In the genomic region with DNA sequence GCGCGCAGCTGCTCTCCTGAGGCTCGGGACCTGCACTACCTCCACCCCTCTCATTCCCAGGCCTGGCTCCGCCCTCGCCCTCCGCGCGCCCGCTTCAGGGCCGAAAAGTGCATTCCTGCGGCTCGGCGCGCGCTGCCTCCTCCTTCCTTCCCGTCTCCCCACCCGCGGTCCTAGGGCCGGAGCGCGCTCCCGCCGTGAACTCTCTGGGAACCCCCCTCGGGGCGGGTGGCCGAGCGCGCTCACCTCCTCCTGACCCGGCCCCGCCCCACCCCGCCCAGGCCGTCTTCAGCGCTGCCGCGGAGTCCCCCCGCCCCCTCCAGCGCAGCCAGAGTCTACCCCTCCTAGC, we compare ENCODE assay signal across 8 cellular contexts. TPM values are rescaled to one million over a fixed set of nuclear protein-coding genes. Genes with fewer than 3 reads are reported as not detected.
DNase-seq lines count a peak whose midpoint lies in the region; ATAC-seq and TF ChIP-seq lines count a peak whose summit lies in the region.

No MANE protein-coding gene starts in this region.

- no peaks in the 10 kb centered on the region for H3K9me3 Mint-ChIP-seq in Calu3 (ENCODE audit: low read depth, unreplicated experiment)
- no peaks in the 10 kb centered on the region for H3K9me3 Mint-ChIP-seq in natural killer cell treated with Interleukin-12 subunit alpha and Interleukin-12 subunit beta and Interleukin-15 and Interleukin-18, amount 100 ng/mL, for 72 hours
- no peaks in the 10 kb centered on the region for H3K9me3 Mint-ChIP-seq in stimulated activated naive CD8-positive, alpha-beta T cell treated with anti-CD3 and anti-CD28 coated beads, Interleukin-15, Interleukin-2, amounts not matched to agents 100 ng/mL and 50 ng/mL, for 24 hours

- BruUV-seq in Calu3 (replicated peaks; lab: Mats Ljungman, UMichigan): no TSS peak

- ATAC-seq in GM21529 (IDR thresholded peaks at IDR 0.05; ENCODE audit: unreplicated experiment): peak; percentile 53
- ATAC-seq in natural killer cell treated with Interleukin-12 subunit alpha and Interleukin-12 subunit beta and Interleukin-15 and Interleukin-18, amount 100 ng/mL, for 72 hours: peak; percentile 85 to 88

- no peaks in the 10 kb centered on the region for H3K27me3 Mint-ChIP-seq in Calu3 (ENCODE audit: unreplicated experiment)
- no peaks in the 10 kb centered on the region for H3K27me3 Mint-ChIP-seq in natural killer cell treated with Interleukin-12 subunit alpha and Interleukin-12 subunit beta and Interleukin-15 and Interleukin-18, amount 100 ng/mL, for 72 hours
- no peaks in the 10 kb centered on the region for H3K27me3 Mint-ChIP-seq in stimulated activated naive CD8-positive, alpha-beta T cell treated with anti-CD3 and anti-CD28 coated beads, Interleukin-15, Interleukin-2, amounts not matched to agents 100 ng/mL and 50 ng/mL, for 24 hours

- peak overlapping the region; percentile 76 for H3K4me3 ChIP-seq in Jurkat, Clone E6-1 (ENCODE audit: low read length)
- peak overlapping the region; percentile 74 for H3K4me3 ChIP-seq in fibroblast of pulmonary artery (replicated peaks; ENCODE audit: low read depth, low read length)

- intact Hi-C loops in Calu3 (cut with micrococcal nuclease; ENCODE audit: unreplicated experiment): no loop called here

- peak overlapping the region; percentile 98 for H3K27ac Mint-ChIP-seq in Calu3 (ENCODE audit: unreplicated experiment)
- peak overlapping the region; percentile 86 to 89 for H3K27ac Mint-ChIP-seq in natural killer cell treated with Interleukin-12 subunit alpha and Interleukin-12 subunit beta and Interleukin-15 and Interleukin-18, amount 100 ng/mL, for 72 hours
- H3K27ac Mint-ChIP-seq in stimulated activated naive CD8-positive, alpha-beta T cell treated with anti-CD3 and anti-CD28 coated beads, Interleukin-15, Interleukin-2, amounts not matched to agents 100 ng/mL and 50 ng/mL, for 24 hours: peak overlapping the region; percentile 93

- CTCF ChIA-PET in Calu3 (lab: Charles Lee): interaction anchor here (1.0 kb wide), 1 partner anchor 47 kb away, joined by 8 read pairs; a partner anchor contains a TSS

- peaks cover 62% of the 10 kb centered on the region for H3K4me1 Mint-ChIP-seq in Calu3 (ENCODE audit: low read depth, unreplicated experiment)
- H3K4me1 Mint-ChIP-seq in natural killer cell treated with Interleukin-12 subunit alpha and Interleukin-12 subunit beta and Interleukin-15 and Interleukin-18, amount 100 ng/mL, for 72 hours (ENCODE audit: low read depth in 2 of 2): peaks cover 75 to 81% of the 10 kb centered on the region in 2 donors
- H3K4me1 Mint-ChIP-seq in stimulated activated naive CD8-positive, alpha-beta T cell treated with anti-CD3 and anti-CD28 coated beads, Interleukin-15, Interleukin-2, amounts not matched to agents 100 ng/mL and 50 ng/mL, for 24 hours (ENCODE audit: low read depth): peaks cover 85% of the 10 kb centered on the region

- DNase-seq in Calu3: peak; percentile 92
- peak; percentile 81 for DNase-seq in Jurkat, Clone E6-1 (ENCODE audit: low read depth, low spot score)
- DNase-seq in SHP77 (lab: John Stamatoyannopoulos, UW): peak; percentile 72 to 76
- DNase-seq in activated gamma-delta T cell (lab: John Stamatoyannopoulos, UW): peak; percentile 74
- DNase-seq in fibroblast of pulmonary artery (ENCODE audit: low read depth): peak; percentile 91
- peak; percentile 88 for DNase-seq in natural killer cell treated with Interleukin-12 subunit alpha and Interleukin-12 subunit beta and Interleukin-15 and Interleukin-18, amount 100 ng/mL, for 72 hours (ENCODE audit: low spot score)

- peaks cover 40% of the 10 kb centered on the region for H3K36me3 Mint-ChIP-seq in Calu3 (ENCODE audit: insufficient read depth, unreplicated experiment)
- H3K36me3 Mint-ChIP-seq in natural killer cell treated with Interleukin-12 subunit alpha and Interleukin-12 subunit beta and Interleukin-15 and Interleukin-18, amount 100 ng/mL, for 72 hours: no peaks in the 10 kb centered on the region
- H3K36me3 Mint-ChIP-seq in stimulated activated naive CD8-positive, alpha-beta T cell treated with anti-CD3 and anti-CD28 coated beads, Interleukin-15, Interleukin-2, amounts not matched to agents 100 ng/mL and 50 ng/mL, for 24 hours (ENCODE audit: low read depth): peaks cover 5% of the 10 kb centered on the region

- TF ChIP-seq CTCF in Calu3 (IDR thresholded peaks at IDR 0.05; ENCODE audit: unreplicated experiment) (no peak), fibroblast of pulmonary artery (IDR thresholded peaks at IDR 0.05; ENCODE audit: low read length, missing control alignments) (no peak)

- H3K4me3 Mint-ChIP-seq in Calu3 (ENCODE audit: low read depth, unreplicated experiment): peak overlapping the region; percentile 85
- peak overlapping the region; percentile 95 for H3K4me3 Mint-ChIP-seq in natural killer cell treated with Interleukin-12 subunit alpha and Interleukin-12 subunit beta and Interleukin-15 and Interleukin-18, amount 100 ng/mL, for 72 hours
- H3K4me3 Mint-ChIP-seq in stimulated activated naive CD8-positive, alpha-beta T cell treated with anti-CD3 and anti-CD28 coated beads, Interleukin-15, Interleukin-2, amounts not matched to agents 100 ng/mL and 50 ng/mL, for 24 hours: peak overlapping the region; percentile 83

RNA-seq across cellular contexts. Expression of a gene that starts 11.2 kb away (rescaled TPM):
- total RNA-seq in Calu3 (2022): 36.7 and 43.0 TPM in 2 replicates
- 8.4 TPM for polyA plus RNA-seq in Jurkat, Clone E6-1 (2012; ENCODE audit: insufficient read depth, insufficient read length)
- 10 to 100 TPM in 1 of 2 donors, 1 to 10 TPM in 1; 5.8 to 13.3 TPM for total RNA-seq in natural killer cell treated with Interleukin-12 subunit alpha and Interleukin-12 subunit beta and Interleukin-15 and Interleukin-18, amount 100 ng/mL, for 72 hours

RNA-seq across cellular contexts. Expression of a gene that starts 13.8 kb away (rescaled TPM):
- total RNA-seq in Calu3 (2022): 4.3 and 5.0 TPM in 2 replicates
- polyA plus RNA-seq in Jurkat, Clone E6-1 (2012; ENCODE audit: insufficient read depth, insufficient read length): 7.0 TPM
- 10 to 100 TPM; 53.0 to 81.0 TPM for total RNA-seq in natural killer cell treated with Interleukin-12 subunit alpha and Interleukin-12 subunit beta and Interleukin-15 and Interleukin-18, amount 100 ng/mL, for 72 hours

RNA-seq across cellular contexts. Expression of a gene that starts 40.1 kb away (rescaled TPM):
- total RNA-seq in Calu3 (2022): 12.2 and 24.0 TPM in 2 replicates
- polyA plus RNA-seq in Jurkat, Clone E6-1 (2012; ENCODE audit: insufficient read depth, insufficient read length): 13.0 TPM
- 10 to 100 TPM; 26.0 to 43.2 TPM for total RNA-seq in natural killer cell treated with Interleukin-12 subunit alpha and Interleukin-12 subunit beta and Interleukin-15 and Interleukin-18, amount 100 ng/mL, for 72 hours

RNA-seq across cellular contexts. Expression of a gene that starts 40.3 kb away (rescaled TPM):
- total RNA-seq in Calu3 (2022): 30.3 and 32.7 TPM in 2 replicates
- polyA plus RNA-seq in Jurkat, Clone E6-1 (2012; ENCODE audit: insufficient read depth, insufficient read length): 37.8 TPM
- total RNA-seq in natural killer cell treated with Interleukin-12 subunit alpha and Interleukin-12 subunit beta and Interleukin-15 and Interleukin-18, amount 100 ng/mL, for 72 hours: 10 to 100 TPM; 34.6 to 53.1 TPM

RNA-seq across cellular contexts. Expression of a gene that starts 47.3 kb away (rescaled TPM):
- total RNA-seq in Calu3 (2022): 24.3 and 31.1 TPM in 2 replicates
- 29.7 TPM for polyA plus RNA-seq in Jurkat, Clone E6-1 (2012; ENCODE audit: insufficient read depth, insufficient read length)
- 100 to 1,000 TPM in 1 of 2 donors, 10 to 100 TPM in 1; 35.2 to 127 TPM for total RNA-seq in natural killer cell treated with Interleukin-12 subunit alpha and Interleukin-12 subunit beta and Interleukin-15 and Interleukin-18, amount 100 ng/mL, for 72 hours

Comparison
In these comparisons a context has a peak if more than half of its experiments do, and no peak if none do; other contexts are left out.
1. Peak in every context shown above with its lines: DNase-seq, ATAC-seq and H3K4me3 ChIP-seq.